ENCODE assay signal across 3 cellular contexts in genomic region chr5:143898381-143898780, GRCh38.
TF ChIP-seq lines count a peak whose summit lies in the region.

No MANE protein-coding gene starts in this region.

TF ChIP-seq in SK-N-SH, 30 proteins besides CTCF, POLR2A, EP300 and RAD21 (continues in another document):
- TF ChIP-seq TAF1 (IDR thresholded peaks at IDR 0.05; ENCODE audit: borderline replicate concordance, low read depth, low read length) (no peak), POLR2AphosphoS5 (IDR thresholded peaks at IDR 0.05; ENCODE audit: low read depth, low read length) (no peak), FOSL2 (IDR thresholded peaks at IDR 0.05; ENCODE audit: borderline replicate concordance, low read depth) (no peak), RCOR1 (IDR thresholded peaks at IDR 0.05; ENCODE audit: low read length) (no peak), REST (IDR thresholded peaks at IDR 0.05; ENCODE audit: low read depth, low read length) (no peak), USF1 (IDR thresholded peaks at IDR 0.05; ENCODE audit: borderline replicate concordance, low read depth) (no peak), RXRA (IDR thresholded peaks at IDR 0.05; ENCODE audit: borderline replicate concordance, low read depth) (no peak), NFIC (IDR thresholded peaks at IDR 0.05; ENCODE audit: borderline replicate concordance) (no peak), MXI1 (IDR thresholded peaks at IDR 0.05; ENCODE audit: low read depth, low read length) (no peak), IRF3 (IDR thresholded peaks at IDR 0.05; ENCODE audit: low read depth, low read length) (no peak), USF2 (IDR thresholded peaks at IDR 0.05; ENCODE audit: borderline replicate concordance, low read depth, low read length) (no peak), JUND (IDR thresholded peaks at IDR 0.05) (no peak), MAX (IDR thresholded peaks at IDR 0.05; ENCODE audit: low read depth) (no peak)

TF ChIP-seq in SK-N-SH treated with all-trans-retinoic acid at 6 μM for 48 hours, 23 proteins besides CTCF, POLR2A, EP300 and RAD21 (continued from another document and continues in another):
- TF ChIP-seq SNAI2 (CRISPR knock-in tag; IDR thresholded peaks at IDR 0.05) (no peak), ZFP30 (CRISPR knock-in tag; IDR thresholded peaks at IDR 0.05) (no peak), ESRRG (CRISPR knock-in tag; IDR thresholded peaks at IDR 0.05) (no peak), POU6F1 (CRISPR knock-in tag; IDR thresholded peaks at IDR 0.05; ENCODE audit: borderline replicate concordance, low read depth) (no peak), CSRNP3 (CRISPR knock-in tag; IDR thresholded peaks at IDR 0.05) (no peak), CSDC2 (CRISPR knock-in tag; IDR thresholded peaks at IDR 0.05) (no peak), TOX (CRISPR knock-in tag; IDR thresholded peaks at IDR 0.05; ENCODE audit: borderline replicate concordance) (no peak), GLIS3 (CRISPR knock-in tag; IDR thresholded peaks at IDR 0.05) (no peak), ZNF8 (CRISPR knock-in tag; IDR thresholded peaks at IDR 0.05) (no peak), ZNF565 (CRISPR knock-in tag; conservative IDR thresholded peaks at IDR 0.05; ENCODE audit: low read depth) (no peak), PPARA (CRISPR knock-in tag; IDR thresholded peaks at IDR 0.05; ENCODE audit: borderline replicate concordance) (no peak), TSHZ2 (CRISPR knock-in tag; IDR thresholded peaks at IDR 0.05) (no peak), TCF4 (CRISPR knock-in tag; IDR thresholded peaks at IDR 0.05; ENCODE audit: borderline replicate concordance) (no peak), ZC3H10 (CRISPR knock-in tag; IDR thresholded peaks at IDR 0.05) (no peak), PATZ1 (CRISPR knock-in tag; IDR thresholded peaks at IDR 0.05; ENCODE audit: borderline replicate concordance) (no peak), CREB5 (CRISPR knock-in tag; IDR thresholded peaks at IDR 0.05; ENCODE audit: low read depth) (no peak)

TF ChIP-seq in IMR-90, 13 proteins besides CTCF, POLR2A, EP300 and RAD21:
- TF ChIP-seq MAFK (IDR thresholded peaks at IDR 0.05; ENCODE audit: low read depth, low read length) = no peak
- no peak for TF ChIP-seq SMC3 (IDR thresholded peaks at IDR 0.05; ENCODE audit: low read depth, low read length)
- no peak for TF ChIP-seq CEBPB (IDR thresholded peaks at IDR 0.05; ENCODE audit: low read depth, low read length)
- no peak for TF ChIP-seq ELK1 (IDR thresholded peaks at IDR 0.05; ENCODE audit: borderline replicate concordance, low read depth, low read length)
- no peak for TF ChIP-seq RCOR1 (IDR thresholded peaks at IDR 0.05; ENCODE audit: insufficient replicate concordance, low read length)
- TF ChIP-seq CHD1 (IDR thresholded peaks at IDR 0.05; ENCODE audit: low read depth, low read length) = no peak
- TF ChIP-seq MXI1 (IDR thresholded peaks at IDR 0.05; ENCODE audit: borderline replicate concordance, low read depth, low read length) = no peak
- TF ChIP-seq FOS (IDR thresholded peaks at IDR 0.05; ENCODE audit: low read depth, low read length) = no peak
- no peak for TF ChIP-seq RFX5 (IDR thresholded peaks at IDR 0.05; ENCODE audit: low read depth, low read length)
- no peak for TF ChIP-seq BHLHE40 (IDR thresholded peaks at IDR 0.05; ENCODE audit: low read depth, low read length)
- TF ChIP-seq USF2 (IDR thresholded peaks at IDR 0.05; ENCODE audit: low read depth, low read length) = no peak
- no peak for TF ChIP-seq MAZ (IDR thresholded peaks at IDR 0.05; ENCODE audit: borderline replicate concordance, low read depth, low read length)
TF ChIP-seq in IMR-90: peak in this region for 0.
